Comparison of ENCODE assay signal across 10 cellular contexts in genomic region chr2:240134466-240134865, GRCh38. TPM values are rescaled to one million over a fixed set of nuclear protein-coding genes. Genes with fewer than 3 reads are reported as not detected.
DNase-seq lines count a peak whose midpoint lies in the region; ATAC-seq and TF ChIP-seq lines count a peak whose summit lies in the region.
"Had no signal": no experiment of that assay in that cellular context is flagged by ENCODE, and none has a peak within 500 bp of the region (broad histone marks: within the 10 kb centered on the region; RNA-seq: fewer than 3 reads in every experiment).

No MANE protein-coding gene starts in this region.

- H3K9me3 Mint-ChIP-seq in CD14-positive monocyte (peaks cover 0 to 4% (median 0%) of the 10 kb centered on the region in 7 donors), natural killer cell (no peaks in the 10 kb centered on the region)

- peaks cover 25% of the 10 kb centered on the region for H3K4me1 Mint-ChIP-seq in CD14-positive monocyte
- peaks cover 21 to 36% of the 10 kb centered on the region in 2 donors for H3K4me1 Mint-ChIP-seq in natural killer cell

- H3K27ac ChIP-seq in mammary epithelial cell (ENCODE audit: insufficient read depth, low read depth, low read length) = no peak overlapping the region

- no peak overlapping the region for H2AFZ ChIP-seq in mammary epithelial cell (ENCODE audit: low read depth, low read length)

- no TSS peak for BruUV-seq in mammary epithelial cell (replicated peaks; lab: Mats Ljungman, UMichigan)

- peak overlapping the region; percentile 92 for H3K4me3 ChIP-seq in Jurkat, Clone E6-1 (ENCODE audit: low read length)
- H3K4me3 ChIP-seq in mammary epithelial cell (replicated peaks in 1 of 3; ENCODE audit: insufficient read depth in 1 of 3, low read depth in 2 of 3, low read length in 3 of 3) = peak overlapping the region; percentile 3 to 94 (median 87)

- H3K4me3 Mint-ChIP-seq in CD14-positive monocyte = no peak overlapping the region
- peak overlapping the region; percentile 61 for H3K4me3 Mint-ChIP-seq in natural killer cell

- H3K36me3 Mint-ChIP-seq in CD14-positive monocyte (peaks cover 43 to 47% of the 10 kb centered on the region in 2 donors), natural killer cell (no peaks in the 10 kb centered on the region)

- in situ Hi-C loops in mammary epithelial cell (cut with MboI; ENCODE audit: low sequenced_read_pairs in 2 of 2) = no loop called here

- no peaks in the 10 kb centered on the region for H3K9me3 ChIP-seq in mammary epithelial cell (replicated peaks; ENCODE audit: insufficient read depth, low read length)

- ATAC-seq in natural killer cell = no peak

- peaks cover 46% of the 10 kb centered on the region for H3K79me2 ChIP-seq in mammary epithelial cell (ENCODE audit: insufficient read depth, low read length)

- dilution Hi-C loops in mammary epithelial cell (cut with HindIII; ENCODE audit: low sequenced_read_pairs) = no loop called here

- H3K4me2 ChIP-seq in mammary epithelial cell (ENCODE audit: insufficient read depth, low read depth, low read length) = peak overlapping the region; percentile 80

- no peak for TF ChIP-seq CTCF in CD14-positive monocyte (IDR thresholded peaks at IDR 0.05)
- no peak for TF ChIP-seq CTCF in mammary epithelial cell (conservative IDR thresholded peaks at IDR 0.05 in 1 of 2, IDR thresholded peaks at IDR 0.05 in 1 of 2; ENCODE audit: extremely low read depth in 1 of 2, insufficient read depth in 1 of 2, low read depth in 1 of 2, low read length in 2 of 2)
- no peak for TF ChIP-seq CTCF in natural killer cell (IDR thresholded peaks at IDR 0.05)

- intact Hi-C loops in CD14-positive monocyte (cut with micrococcal nuclease) = no loop called here
- intact Hi-C loops in mammary epithelial cell (cut with micrococcal nuclease) = no loop called here
- intact Hi-C loops in natural killer cell (cut with micrococcal nuclease) = no loop called here

- H3K27ac Mint-ChIP-seq in CD14-positive monocyte (peak overlapping the region in 2 of 7 donors; percentile 65 to 80), natural killer cell (peak overlapping the region in 1 of 2 donors; percentile 92)

- peaks cover 9% of the 10 kb centered on the region for H3K4me1 ChIP-seq in mammary epithelial cell (ENCODE audit: insufficient read depth, low read length)

- no peaks in the 10 kb centered on the region for H3K27me3 ChIP-seq in mammary epithelial cell (ENCODE audit: insufficient read depth, low read length)

- H4K20me1 ChIP-seq in mammary epithelial cell (ENCODE audit: insufficient read depth, low read length) = no peaks in the 10 kb centered on the region

- DNase-seq in CD14-positive monocyte (ENCODE audit: low spot score) (peak; percentile 24), mammary epithelial cell (no peak), natural killer cell (peak; percentile 4), NCI-H526 treated with DMSO at 0.1 percent for 48 hours (lab: John Stamatoyannopoulos, UW) (no peak), NCI-H524 (lab: John Stamatoyannopoulos, UW) (no peak), GM03348 (ENCODE audit: low spot score) (no peak), NCI-H345 treated with DMSO at 0.1 percent for 48 hours (lab: John Stamatoyannopoulos, UW; ENCODE audit: unreplicated experiment) (no peak)
- DNase-seq in Jurkat, Clone E6-1 (ENCODE audit: low read depth, low spot score) = no peak

- H3K27me3 Mint-ChIP-seq in CD14-positive monocyte (ENCODE audit: low read depth in 3 of 3) (peaks cover 6 to 22% (median 9%) of the 10 kb centered on the region in 3 donors), natural killer cell (ENCODE audit: low read depth in 2 of 2) (no peaks in the 10 kb centered on the region)

- H3K9ac ChIP-seq in mammary epithelial cell (ENCODE audit: insufficient read depth, low read length) = no peak overlapping the region

- H3K36me3 ChIP-seq in mammary epithelial cell (ENCODE audit: insufficient read depth, low read length) = peaks cover 22% of the 10 kb centered on the region

- WGBS in mammary epithelial cell (ENCODE audit: low coverage, missing lambda C conversion rate) = 67% methylated on average over 5 of the region's 6 CpGs

- CTCF ChIA-PET in mammary epithelial cell (lab: Charles Lee; ENCODE audit: low non-redundant PET) = no interaction called here

RNA-seq across cellular contexts. Expression of gene COPS9, which starts 1.6 kb away (rescaled TPM):
- polyA plus RNA-seq in CD14-positive monocyte (100 to 1,000 TPM; 268 to 300 TPM), mammary epithelial cell (205 TPM)
- 216 TPM for polyA plus RNA-seq in Jurkat, Clone E6-1 (2012; ENCODE audit: insufficient read depth, insufficient read length)
- total RNA-seq in mammary epithelial cell (100 to 1,000 TPM in 1 of 2 donors, 10 to 100 TPM in 1; 40.2 to 142 TPM), natural killer cell (10 to 100 TPM; 51.5 to 76.5 (median 53.5) TPM)
- 21.3 TPM for polyA minus RNA-seq in mammary epithelial cell

RNA-seq across cellular contexts. Expression of gene OTOS, which starts 6.0 kb away (rescaled TPM):
- polyA plus RNA-seq in CD14-positive monocyte (not detected), mammary epithelial cell (not detected)
- polyA plus RNA-seq in Jurkat, Clone E6-1 (2012; ENCODE audit: insufficient read depth, insufficient read length) = not detected
- total RNA-seq in mammary epithelial cell (not detected), natural killer cell (not detected)
- polyA minus RNA-seq in mammary epithelial cell = not detected
- total RNA-seq: G401, myocyte had no signal

Comparison
In these comparisons a context has a peak if more than half of its experiments do, and no peak if none do; other contexts are left out.
1. DNase-seq: peak in CD14-positive monocyte (single experiment) and natural killer cell (single experiment); none in Jurkat, Clone E6-1 (single experiment), mammary epithelial cell (single experiment), NCI-H526 treated with DMSO at 0.1 percent for 48 hours (single experiment), NCI-H524 (0 of 2), GM03348 (single experiment) and NCI-H345 treated with DMSO at 0.1 percent for 48 hours (single experiment).